ENCODE assay signal across 16 cellular contexts in genomic region chr2:163469561-163469962, GRCh38.
A peak's percentile ranks its signal among the peaks of the same experiment; 100 is the strongest.
DNase-seq lines count a peak whose midpoint lies in the region; ATAC-seq and TF ChIP-seq lines count a peak whose summit lies in the region.
"Had no signal": no experiment of that assay in that cellular context is flagged by ENCODE, and none has a peak within 500 bp of the region (broad histone marks: within the 10 kb centered on the region; RNA-seq: fewer than 3 reads in every experiment).

No MANE protein-coding gene starts in this region.

- peak; percentile 5 to 50 for DNase-seq in NCI-H2081 (lab: John Stamatoyannopoulos, UW)
- no peak for DNase-seq in NCI-H2081 treated with DMSO at 0.1 percent for 48 hours (lab: John Stamatoyannopoulos, UW)
- DNase-seq in adipocyte (ENCODE audit: low read depth): no peak
- no peak for DNase-seq in foreskin keratinocyte
- peak; percentile 85 for DNase-seq in renal cortical epithelial cell (ENCODE audit: low read depth)
- DNase-seq in NCI-H510A treated with DMSO at 0.1 percent for 48 hours (lab: John Stamatoyannopoulos, UW): no peak
- DNase-seq in ecto neural progenitor cell (ENCODE audit: low spot score): no peak
- DNase-seq in stimulated activated CD4-positive, alpha-beta T cell treated with anti-CD3 and anti-CD28 coated beads, Interleukin-12 subunit alpha, Interleukin-12 subunit beta, amount 100 ng/mL, for 4 hours: no peak
- DNase-seq: 8988T; activated CD4-positive, alpha-beta T cell treated with anti-CD3 and anti-CD28 coated beads, Interleukin-2, amount 10 ng/mL, durations not matched to agents 7 days and 5 days; activated naive CD4-positive, alpha-beta T cell treated with anti-CD3 and anti-CD28 coated beads, Interleukin-2, amount 50 U/mL, for 16 hours; effector memory CD8-positive, alpha-beta T cell; foreskin melanocyte had no signal

- H3K9ac ChIP-seq in adipocyte (ENCODE audit: low read length): no peak overlapping the region

- peak overlapping the region; percentile 43 for H3K4me3 ChIP-seq in adipocyte (ENCODE audit: low read length)
- H3K4me3 ChIP-seq: lung, prostate gland had no signal

- ATAC-seq in foreskin keratinocyte: peak; percentile 32
- ATAC-seq: effector memory CD8-positive, alpha-beta T cell; natural killer cell treated with Interleukin-12 subunit alpha and Interleukin-12 subunit beta and Interleukin-15 and Interleukin-18, amount 100 ng/mL, for 72 hours had no signal

- peaks cover 60% of the 10 kb centered on the region for H3K4me1 ChIP-seq in adipocyte (ENCODE audit: control insufficient read depth, insufficient read depth, low read length)
- H3K4me1 ChIP-seq in foreskin keratinocyte: no peaks in the 10 kb centered on the region
- H3K4me1 ChIP-seq: prostate gland had no signal

- H3K36me3 ChIP-seq in adipocyte (ENCODE audit: control insufficient read depth, insufficient read depth, low read length, severe bottlenecking): no peaks in the 10 kb centered on the region
- H3K36me3 ChIP-seq: prostate gland had no signal

- no peak overlapping the region for H3K27ac ChIP-seq in foreskin keratinocyte
- H3K27ac ChIP-seq: prostate gland had no signal

- no peak for TF ChIP-seq CTCF in foreskin keratinocyte (conservative IDR thresholded peaks at IDR 0.05)

- no peaks in the 10 kb centered on the region for H3K27me3 ChIP-seq in adipocyte (replicated peaks; ENCODE audit: control insufficient read depth, insufficient read depth, low read length)
- H3K27me3 ChIP-seq in foreskin keratinocyte: peaks cover 41% of the 10 kb centered on the region

- H3K9me3 ChIP-seq in adipocyte (ENCODE audit: control insufficient read depth, low read length): no peaks in the 10 kb centered on the region
- H3K9me3 ChIP-seq: prostate gland had no signal

Comparison
In these comparisons a context has a peak if more than half of its experiments do, and no peak if none do; other contexts are left out.
1. DNase-seq: peak in NCI-H2081 (2 of 2) and renal cortical epithelial cell (single experiment); none in NCI-H2081 treated with DMSO at 0.1 percent for 48 hours (single experiment), adipocyte (single experiment), foreskin keratinocyte (0 of 2), NCI-H510A treated with DMSO at 0.1 percent for 48 hours (single experiment), ecto neural progenitor cell (single experiment) and stimulated activated CD4-positive, alpha-beta T cell treated with anti-CD3 and anti-CD28 coated beads, Interleukin-12 subunit alpha, Interleukin-12 subunit beta, amount 100 ng/mL, for 4 hours (single experiment).